ENCODE assay signal across 34 cellular contexts in the genomic region with DNA sequence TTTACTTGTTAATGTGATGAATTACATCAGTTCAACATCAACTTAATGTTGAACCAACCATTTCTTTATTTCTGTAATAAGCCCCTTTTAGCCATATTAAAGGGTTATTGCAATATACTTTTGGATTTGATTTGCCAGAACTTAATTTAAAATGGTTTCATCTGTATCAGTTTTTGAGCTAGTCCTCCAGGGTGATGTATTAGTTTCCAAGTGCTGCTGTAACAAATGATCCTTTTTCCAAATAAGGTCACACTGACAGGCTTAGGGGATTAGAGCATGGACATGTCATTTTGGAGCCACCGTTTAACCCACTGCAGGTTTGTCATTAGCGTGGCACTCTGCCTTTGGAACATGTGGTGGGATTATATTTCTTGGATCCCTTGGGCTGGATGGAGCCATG.
"Had no signal": no experiment of that assay in that cellular context is flagged by ENCODE, and none has a peak within 500 bp of the region (broad histone marks: within the 10 kb centered on the region; RNA-seq: fewer than 3 reads in every experiment).

No MANE protein-coding gene starts in this region.

- H3K36me3 ChIP-seq: MG63 had no signal

- DNase-seq: Karpas-422, Kasumi-1, MG63, MM.1S, MV-4-11, NCI-H1048, NCI-H1092, NCI-H1092 treated with DMSO at 0.1 percent for 48 hours, NCI-H1105, NCI-H1105 treated with DMSO at 0.1 percent for 48 hours, NCI-H1417, NCI-H1417 treated with DMSO at 0.1 percent for 48 hours, NCI-H1436, NCI-H1436 treated with DMSO at 0.1 percent for 48 hours, NCI-H146, NCI-H1694, NCI-H1694 treated with DMSO at 0.1 percent for 48 hours, NCI-H187, NCI-H187 treated with DMSO at 0.1 percent for 48 hours, NCI-H1930, NCI-H2029, NCI-H2029 treated with DMSO at 0.1 percent for 48 hours, NCI-H2081, NCI-H2081 treated with DMSO at 0.1 percent for 48 hours, NCI-H2107, NCI-H2171, NCI-H2171 treated with DMSO at 0.1 percent for 48 hours, NCI-H2227 treated with DMSO at 0.1 percent for 48 hours, NCI-H226, NCI-H345, NCI-H446, NCI-H446 treated with DMSO at 0.1 percent for 48 hours, NCI-H510A, NCI-H510A treated with DMSO at 0.1 percent for 48 hours had no signal

- H3K9me3 ChIP-seq: MG63 had no signal

- H3K4me3 ChIP-seq: MG63 had no signal

- H3K27me3 ChIP-seq: MG63 had no signal
